In genomic region chr21:43658769-43659135, GRCh38 we compare ENCODE assay signal across 8 cellular contexts. TPM values are rescaled to one million over a fixed set of nuclear protein-coding genes. Genes with fewer than 3 reads are reported as not detected.
A peak's percentile ranks its signal among the peaks of the same experiment; 100 is the strongest.
DNase-seq lines count a peak whose midpoint lies in the region; ATAC-seq and TF ChIP-seq lines count a peak whose summit lies in the region.

No MANE protein-coding gene starts in this region.

- H3K9ac ChIP-seq in GM23248 = peak overlapping the region; percentile 90

- H3K4me1 ChIP-seq in GM23248 (ENCODE audit: insufficient read depth) = peaks cover 21% of the 10 kb centered on the region; the same call in 1 of the 2 replicates
- H3K4me1 ChIP-seq in psoas muscle = peaks cover 12% of the 10 kb centered on the region

- in situ Hi-C loops in GM23248 (cut with MboI) = no loop called here

- peaks cover 22% of the 10 kb centered on the region for H3K4me1 Mint-ChIP-seq in T-helper 17 cell

- ATAC-seq in T-helper 17 cell (no peak), psoas muscle (peak in 1 of 4 donors; percentile 5), GM21619 (IDR thresholded peaks at IDR 0.05; ENCODE audit: unreplicated experiment) (no peak)

- H3K27ac ChIP-seq in GM23248 = peak overlapping the region; percentile 86
- peak overlapping the region; percentile 93 for H3K27ac ChIP-seq in psoas muscle

- peak overlapping the region; percentile 92 for H3K4me3 ChIP-seq in GM23248
- H3K4me3 ChIP-seq in foreskin fibroblast (ENCODE audit: low read depth in 1 of 2, low read length in 2 of 2) = peak overlapping the region; percentile 41 to 91
- H3K4me3 ChIP-seq in psoas muscle = peak overlapping the region; percentile 99

- WGBS in GM23248 (ENCODE audit: low coverage in 1 of 2, low lambda C conversion rate in 2 of 2, missing lambda C conversion rate in 2 of 2), 2 experiments = 79 to 81% methylated on average over 23 of the region's 23 CpGs
- WGBS in psoas muscle, 3 donors = 65 to 86% (median 71%) methylated on average over 23 of the region's 23 CpGs

- no peaks in the 10 kb centered on the region for H3K36me3 ChIP-seq in GM23248 (ENCODE audit: low read depth)
- peaks cover 0 to 14% of the 10 kb centered on the region in 2 donors for H3K36me3 ChIP-seq in psoas muscle (ENCODE audit: insufficient read depth in 1 of 2, low read depth in 1 of 2)

- H3K9me2 ChIP-seq in GM23248 (ENCODE audit: insufficient read depth) = no peaks in the 10 kb centered on the region

- H3K27ac Mint-ChIP-seq in T-helper 17 cell = peak overlapping the region; percentile 94

- no peaks in the 10 kb centered on the region for H3K27me3 Mint-ChIP-seq in T-helper 17 cell

- H3K27me3 ChIP-seq in GM23248 (replicated peaks; ENCODE audit: insufficient read depth) = no peaks in the 10 kb centered on the region
- H3K27me3 ChIP-seq in psoas muscle (ENCODE audit: insufficient read depth in 3 of 3, low read length in 2 of 3) = no peaks in the 10 kb centered on the region

- H3K9me3 ChIP-seq in GM23248 (ENCODE audit: low read depth) (no peaks in the 10 kb centered on the region), T-helper 17 cell (ENCODE audit: control insufficient read depth, low read length, poor library complexity, severe bottlenecking) (no peaks in the 10 kb centered on the region), psoas muscle (no peaks in the 10 kb centered on the region)

- no peak for DNase-seq in GM23248
- DNase-seq in T-helper 17 cell = no peak
- DNase-seq in foreskin fibroblast = no peak
- DNase-seq in psoas muscle = peak in 1 of 2 donors; percentile 73
- DNase-seq in T-helper 9 cell = no peak
- no peak for DNase-seq in globus pallidus (ENCODE audit: low spot score)
- no peak for DNase-seq in GM19238 (ENCODE audit: insufficient read length, low spot score)

- H4K20me1 ChIP-seq in GM23248 (ENCODE audit: insufficient read depth) = no peaks in the 10 kb centered on the region

- peak overlapping the region; percentile 93 for H2AFZ ChIP-seq in GM23248

- H3K36me3 Mint-ChIP-seq in T-helper 17 cell (ENCODE audit: low read depth) = peaks cover 2% of the 10 kb centered on the region

- H3K79me2 ChIP-seq in GM23248 (ENCODE audit: insufficient read depth) = peaks cover 40% of the 10 kb centered on the region

- TF ChIP-seq CTCF in foreskin fibroblast (IDR thresholded peaks at IDR 0.05; ENCODE audit: low read depth, low read length) = no peak
- no peak for TF ChIP-seq CTCF in psoas muscle (IDR thresholded peaks at IDR 0.05)

- peaks cover 8% of the 10 kb centered on the region for H3F3A ChIP-seq in GM23248 (ENCODE audit: insufficient read depth)

- intact Hi-C loops in psoas muscle (cut with DNase I) = loop anchor here in 1 of 2 donors (10.0 kb wide), 1 partner anchor 314 kb away; no protein-coding TSS in a partner anchor

- peak overlapping the region; percentile 95 for H3K4me3 Mint-ChIP-seq in T-helper 17 cell

- peak overlapping the region; percentile 96 for H3K4me2 ChIP-seq in GM23248 (ENCODE audit: unreplicated experiment)

RNA-seq across cellular contexts. Expression of gene HSF2BP, which starts 0.5 kb away (rescaled TPM):
- total RNA-seq in GM23248 (2014; rRNA removed; shearing (Covaris generic)) = 2.5 and 4.8 TPM in 2 replicates
- 1.6 TPM in 2 replicates for polyA plus RNA-seq in GM23248 (2016; fragmentation: Nextera tagmentation; extraction: Ambion mirVana)
- under 1 TPM; 0.20 to 0.37 TPM for total RNA-seq in T-helper 17 cell
- total RNA-seq in psoas muscle = under 1 TPM in 3 of 4 donors, not detected in 1; 0.16 to 0.23 (median 0.19) TPM
- polyA plus RNA-seq in psoas muscle = 1 to 10 TPM in 1 of 3 donors, under 1 TPM in 2; 0.32 to 1.7 (median 0.35) TPM

RNA-seq across cellular contexts. Expression of gene RRP1B, which starts 0.6 kb away (rescaled TPM):
- 14.0 and 15.0 TPM in 2 replicates for total RNA-seq in GM23248 (2014; rRNA removed; shearing (Covaris generic))
- polyA plus RNA-seq in GM23248 (2016; fragmentation: Nextera tagmentation; extraction: Ambion mirVana) (12.9 and 13.6 TPM in 2 replicates), psoas muscle (10 to 100 TPM in 2 of 3 donors, 1 to 10 TPM in 1; 6.0 to 21.2 (median 20.2) TPM)
- total RNA-seq in T-helper 17 cell (10 to 100 TPM; 30.3 to 30.6 TPM), psoas muscle (10 to 100 TPM; 14.4 to 21.6 (median 18.1) TPM)
